In genomic region chr19:34276614-34277013, GRCh38 we compare ENCODE assay signal across 14 cellular contexts. TPM values are rescaled to one million over a fixed set of nuclear protein-coding genes. Genes with fewer than 3 reads are reported as not detected.
DNase-seq lines count a peak whose midpoint lies in the region; ATAC-seq, FAIRE-seq and TF ChIP-seq lines count a peak whose summit lies in the region.
"Had no signal": no experiment of that assay in that cellular context is flagged by ENCODE, and none has a peak within 500 bp of the region (broad histone marks: within the 10 kb centered on the region; RNA-seq: fewer than 3 reads in every experiment).

No MANE protein-coding gene starts in this region.

- no peak overlapping the region for H3K9ac ChIP-seq in astrocyte (ENCODE audit: low read length)

- intact Hi-C loops in A673 (cut with micrococcal nuclease; ENCODE audit: unreplicated experiment) = no loop called here

- ATAC-seq in naive B cell (ENCODE audit: low read depth in 2 of 2) (peak in 1 of 2 donors; percentile 25), GM18870 (IDR thresholded peaks at IDR 0.05; ENCODE audit: unreplicated experiment) (no peak)
- ATAC-seq: GM23338, left cardiac atrium had no signal

- H3K4me1 Mint-ChIP-seq in HFFc6 (ENCODE audit: low read depth) (peaks cover 60% of the 10 kb centered on the region), astrocyte (ENCODE audit: low read depth, unreplicated experiment) (peaks cover 18% of the 10 kb centered on the region), naive B cell (peaks cover 45 to 79% (median 69%) of the 10 kb centered on the region in 3 donors)
- H3K4me1 Mint-ChIP-seq: GM23338 had no signal

- POLR2A ChIA-PET in A673 (lab: Charles Lee; ENCODE audit: low non-redundant PET) = interaction anchor here (0.6 kb wide), 1 partner anchor 12 kb away, joined by 9 read pairs; no protein-coding TSS in a partner anchor

- H3K4me2 ChIP-seq in astrocyte (ENCODE audit: low read length) = peak overlapping the region; percentile 10
- H3K4me2 ChIP-seq: GM23338 had no signal

- no peak overlapping the region for H3K4me3 ChIP-seq in A673 (ENCODE audit: low read depth, low read length, poor library complexity, severe bottlenecking)
- no peak overlapping the region for H3K4me3 ChIP-seq in astrocyte (ENCODE audit: insufficient read depth, low read depth, low read length)
- no peak overlapping the region for H3K4me3 ChIP-seq in foreskin fibroblast (ENCODE audit: low read depth in 1 of 2, low read length in 2 of 2)
- H3K4me3 ChIP-seq: GM23338 had no signal

- H3K36me3 Mint-ChIP-seq in HFFc6 (ENCODE audit: low read depth) (peaks cover 22% of the 10 kb centered on the region), astrocyte (ENCODE audit: low read depth, unreplicated experiment) (no peaks in the 10 kb centered on the region), naive B cell (no peaks in the 10 kb centered on the region)
- H3K36me3 Mint-ChIP-seq: IgD-negative memory B cell had no signal

- BruUV-seq in A673 (replicated peaks; lab: Mats Ljungman, UMichigan) = no TSS peak

- CTCF ChIA-PET in A673 (lab: Charles Lee) = no interaction called here

- TF ChIP-seq CTCF in A673 (conservative IDR thresholded peaks at IDR 0.05; ENCODE audit: low read depth, low read length) (no peak), HFFc6 (IDR thresholded peaks at IDR 0.05) (no peak), astrocyte (IDR thresholded peaks at IDR 0.05; ENCODE audit: insufficient read depth, low read depth, low read length) (no peak), foreskin fibroblast (IDR thresholded peaks at IDR 0.05; ENCODE audit: low read depth, low read length) (no peak)

- no peak for FAIRE-seq in astrocyte (lab: Jason Lieb, UNC)

- peaks cover 73% of the 10 kb centered on the region for H3K79me2 ChIP-seq in astrocyte (ENCODE audit: insufficient read depth, low read length)

- peak overlapping the region; percentile 12; the same call in 1 of the 2 replicates for H3K4me3 Mint-ChIP-seq in HFFc6
- H3K4me3 Mint-ChIP-seq in astrocyte (ENCODE audit: unreplicated experiment) = no peak overlapping the region
- peak overlapping the region in 4 of 8 donors; percentile 30 to 88 (median 66) for H3K4me3 Mint-ChIP-seq in naive B cell
- H3K4me3 Mint-ChIP-seq: GM23338 had no signal

- peak overlapping the region; percentile 38 for H3K27ac ChIP-seq in A673 (ENCODE audit: low read depth, low read length, poor library complexity, severe bottlenecking)
- H3K27ac ChIP-seq in astrocyte (ENCODE audit: low read depth, low read length) = no peak overlapping the region

- no peaks in the 10 kb centered on the region for H3K9me3 Mint-ChIP-seq in HFFc6
- no peaks in the 10 kb centered on the region for H3K9me3 Mint-ChIP-seq in astrocyte (ENCODE audit: unreplicated experiment)
- no peaks in the 10 kb centered on the region for H3K9me3 Mint-ChIP-seq in naive B cell
- H3K9me3 Mint-ChIP-seq: GM23338, IgD-negative memory B cell had no signal

- H2AFZ ChIP-seq in astrocyte (ENCODE audit: low read depth, low read length) = no peak overlapping the region
- H2AFZ ChIP-seq: GM23338 had no signal

- no peaks in the 10 kb centered on the region for H4K20me1 ChIP-seq in astrocyte (ENCODE audit: insufficient read depth, low read length)

- H3K4me1 ChIP-seq in A673 (ENCODE audit: insufficient read depth, low read length, poor library complexity, severe bottlenecking) (peaks cover 33% of the 10 kb centered on the region), astrocyte (ENCODE audit: insufficient read depth, low read length) (peaks cover 28% of the 10 kb centered on the region)

- H3K9me3 ChIP-seq in A673 (ENCODE audit: low read depth, low read length, poor library complexity, severe bottlenecking) = no peaks in the 10 kb centered on the region
- H3K9me3 ChIP-seq in astrocyte (ENCODE audit: insufficient read depth, low read depth, low read length) = no peaks in the 10 kb centered on the region

- DNase-seq in A673 (ENCODE audit: low spot score) (no peak), HFFc6 (no peak), astrocyte (ENCODE audit: low read depth) (no peak), naive B cell (no peak), dedifferentiated amniotic fluid mesenchymal stem cell (ENCODE audit: extremely low spot score) (no peak), foreskin fibroblast (no peak), A172 (ENCODE audit: low spot score) (no peak)
- DNase-seq: cerebellar nuclear complex, left cardiac atrium, NCI-H2029, trophoblast cell had no signal

- H3K27ac Mint-ChIP-seq in HFFc6 (peak overlapping the region; percentile 2; the same call in 1 of the 2 replicates), astrocyte (ENCODE audit: unreplicated experiment) (no peak overlapping the region), naive B cell (peak overlapping the region; percentile 33 to 87 (median 70))
- H3K27ac Mint-ChIP-seq: GM23338 had no signal

- H3K36me3 ChIP-seq in A673 (ENCODE audit: insufficient read depth, low read length, poor library complexity, severe bottlenecking) (no peaks in the 10 kb centered on the region), astrocyte (ENCODE audit: insufficient read depth, low read length) (no peaks in the 10 kb centered on the region)

- H3K27me3 ChIP-seq in A673 (replicated peaks; ENCODE audit: insufficient read depth, low read depth, low read length, poor library complexity) = no peaks in the 10 kb centered on the region
- H3K27me3 ChIP-seq in astrocyte (ENCODE audit: insufficient read depth, low read length) = no peaks in the 10 kb centered on the region

- H3K27me3 Mint-ChIP-seq in HFFc6 (ENCODE audit: insufficient read depth) = peaks cover 2% of the 10 kb centered on the region; the same call in 1 of the 2 replicates
- H3K27me3 Mint-ChIP-seq in astrocyte (ENCODE audit: low read depth, unreplicated experiment) = no peaks in the 10 kb centered on the region
- no peaks in the 10 kb centered on the region for H3K27me3 Mint-ChIP-seq in naive B cell
- H3K27me3 Mint-ChIP-seq: IgD-negative memory B cell had no signal

RNA-seq across cellular contexts. Expression of gene GARRE1, which starts 22.3 kb away (rescaled TPM):
- total RNA-seq in A673 (2021) = 21.0 and 22.9 TPM in 2 replicates
- 10 to 100 TPM; 16.2 to 26.0 (median 22.7) TPM for total RNA-seq in HFFc6 (2021; fragmentation: NEBNext Ultra II Directional; extraction: Animal tissue kit (Norgen Biotek cat#: 25700))
- 20.1 and 23.8 TPM in 2 replicates for total RNA-seq in astrocyte
- polyA plus RNA-seq in naive B cell (ENCODE audit: low read depth in 6 of 6) = 10 to 100 TPM in 2 of 6 donors, 1 to 10 TPM in 4; 2.1 to 16.9 (median 9.4) TPM
- 9.2 and 10.7 TPM in 2 replicates for total RNA-seq in A172 (2014; rRNA removed; shearing (Covaris generic))
